ENCODE assay signal across 1 cellular context in the genomic region with DNA sequence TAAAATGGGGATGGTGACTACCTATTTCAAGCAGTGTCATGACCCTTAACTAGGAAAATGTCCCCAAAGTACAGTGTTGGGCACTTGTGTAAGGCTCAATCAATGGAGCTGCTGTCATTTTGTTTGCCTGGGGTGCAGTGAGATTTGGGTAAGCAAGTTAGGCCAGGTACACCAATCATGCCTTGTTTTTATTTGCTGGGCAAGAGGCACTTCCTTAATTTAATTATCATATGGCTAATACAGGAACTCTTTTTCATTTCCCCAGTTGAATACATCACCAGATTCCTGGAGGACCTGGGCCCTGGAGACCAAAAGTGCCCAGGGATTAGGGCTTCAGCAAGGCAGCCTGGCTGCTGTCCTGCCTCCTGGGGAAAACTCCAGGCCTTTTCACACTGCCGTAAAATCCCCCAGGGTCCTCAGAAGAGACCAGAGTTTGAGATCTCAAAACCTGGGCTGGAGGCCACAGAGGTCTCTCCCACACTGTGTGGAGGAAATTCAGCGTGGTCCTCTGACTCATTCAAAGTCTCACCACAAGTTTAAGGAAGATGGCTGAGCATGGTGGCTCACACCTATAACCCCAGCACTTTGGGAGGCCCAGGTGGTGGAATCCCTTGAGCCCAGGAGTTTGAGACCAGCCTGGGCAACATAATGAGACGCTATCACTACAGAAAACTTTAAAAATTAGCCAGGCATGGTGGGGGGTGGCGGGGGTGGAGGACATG.
TF ChIP-seq lines count a peak whose summit lies in the region.

No MANE protein-coding gene starts in this region.

TF ChIP-seq in H1, 55 proteins besides CTCF, POLR2A, EP300 and RAD21:
- TF ChIP-seq CHD1 (IDR thresholded peaks at IDR 0.05; ENCODE audit: low read depth, low read length) (no peak), CBX8 (IDR thresholded peaks at IDR 0.05; ENCODE audit: borderline replicate concordance, low read depth, low read length) (no peak), CTBP2 (IDR thresholded peaks at IDR 0.05; ENCODE audit: borderline replicate concordance, insufficient read depth, insufficient read length, low read length) (no peak), TEAD4 (IDR thresholded peaks at IDR 0.05; ENCODE audit: low read depth, low read length) (no peak), TBP (IDR thresholded peaks at IDR 0.05; ENCODE audit: low read depth, low read length) (no peak), TAF7 (optimal IDR thresholded peaks at IDR 0.05; ENCODE audit: borderline replicate concordance, low read depth, low read length) (no peak), ASH2L (IDR thresholded peaks at IDR 0.05; ENCODE audit: low read length) (no peak), SP1 (IDR thresholded peaks at IDR 0.05; ENCODE audit: low read depth, low read length) (no peak), SUZ12 (IDR thresholded peaks at IDR 0.05; ENCODE audit: low read length) (no peak), RFX5 (IDR thresholded peaks at IDR 0.05; ENCODE audit: borderline replicate concordance, low read depth, low read length) (no peak)
